In the genomic region with DNA sequence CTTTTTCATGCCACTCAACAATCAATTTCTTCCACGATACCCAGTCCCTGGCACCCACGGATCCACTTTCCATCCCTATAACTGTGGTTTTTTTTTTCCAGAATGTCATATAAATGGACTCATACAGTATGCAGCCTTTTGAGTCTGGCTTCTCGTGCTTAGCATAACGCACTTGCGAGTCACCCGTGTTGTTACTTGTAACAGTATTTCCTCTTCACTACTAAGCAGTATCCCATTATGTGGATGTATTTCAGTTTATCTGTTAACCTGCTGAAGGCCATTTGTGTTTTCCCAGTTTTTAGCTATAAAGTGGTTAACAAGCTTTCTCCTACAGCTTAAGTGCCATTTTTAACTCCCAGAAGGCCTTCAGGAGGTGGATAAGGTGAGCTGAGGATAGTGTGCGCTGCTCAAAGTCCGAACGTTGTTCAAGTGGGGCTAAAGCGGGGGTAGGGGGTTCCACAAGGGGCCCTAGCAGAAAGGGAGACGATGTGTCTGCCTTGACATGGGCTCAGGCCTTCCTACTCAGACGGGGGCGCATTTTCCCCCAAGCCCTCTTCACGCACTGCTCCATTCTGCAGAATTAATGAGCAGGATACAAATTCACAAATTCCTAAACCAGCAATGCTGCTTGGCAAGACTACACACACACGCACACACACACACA, we compare ENCODE assay signal across 8 cellular contexts. TPM values are rescaled to one million over a fixed set of nuclear protein-coding genes. Genes with fewer than 3 reads are reported as not detected.
A peak's percentile ranks its signal among the peaks of the same experiment; 100 is the strongest.
DNase-seq lines count a peak whose midpoint lies in the region; ATAC-seq and TF ChIP-seq lines count a peak whose summit lies in the region.

No MANE protein-coding gene starts in this region.

- H3K9me3 Mint-ChIP-seq in activated CD4-positive, alpha-beta T cell treated with anti-CD3 and anti-CD28 coated beads, Interleukin-2, amount 10 ng/mL, durations not matched to agents 24 days and 14 days, result no peaks in the 10 kb centered on the region
- H3K9me3 Mint-ChIP-seq in neural progenitor cell, result no peaks in the 10 kb centered on the region

- H3K36me3 ChIP-seq in HUES6 (ENCODE audit: control insufficient read depth, insufficient read depth, low read length), result peaks cover 15% of the 10 kb centered on the region
- H3K36me3 ChIP-seq in neural progenitor cell, result no peaks in the 10 kb centered on the region

- no peak for ATAC-seq in GM18858 (IDR thresholded peaks at IDR 0.05; ENCODE audit: unreplicated experiment)

- peaks cover 79% of the 10 kb centered on the region for H3K79me2 ChIP-seq in neural progenitor cell (ENCODE audit: low read depth)

- peak overlapping the region; percentile 95 for H3K4me2 ChIP-seq in neural progenitor cell

- no peaks in the 10 kb centered on the region for H3K27me3 Mint-ChIP-seq in activated CD4-positive, alpha-beta T cell treated with anti-CD3 and anti-CD28 coated beads, Interleukin-2, amount 10 ng/mL, durations not matched to agents 24 days and 14 days
- H3K27me3 Mint-ChIP-seq in neural progenitor cell (ENCODE audit: insufficient read depth, low read depth), result no peaks in the 10 kb centered on the region

- H3K4me1 Mint-ChIP-seq in activated CD4-positive, alpha-beta T cell treated with anti-CD3 and anti-CD28 coated beads, Interleukin-2, amount 10 ng/mL, durations not matched to agents 24 days and 14 days, result peaks cover 73% of the 10 kb centered on the region
- H3K4me1 Mint-ChIP-seq in neural progenitor cell, result peaks cover 44% of the 10 kb centered on the region

- peaks cover 49% of the 10 kb centered on the region for H3K36me3 Mint-ChIP-seq in activated CD4-positive, alpha-beta T cell treated with anti-CD3 and anti-CD28 coated beads, Interleukin-2, amount 10 ng/mL, durations not matched to agents 24 days and 14 days (ENCODE audit: low read depth)
- H3K36me3 Mint-ChIP-seq in neural progenitor cell, result peaks cover 13% of the 10 kb centered on the region

- H3K9ac ChIP-seq in HUES6 (ENCODE audit: low read length), result peak overlapping the region; percentile 99
- peak overlapping the region; percentile 31 for H3K9ac ChIP-seq in neural progenitor cell

- DNase-seq in activated CD4-positive, alpha-beta T cell treated with anti-CD3 and anti-CD28 coated beads for 1 hour, result peak; percentile 30
- DNase-seq in activated CD4-positive, alpha-beta T cell treated with anti-CD3 and anti-CD28 coated beads, Interleukin-2, amount 50 U/mL, for 4 hours, result no peak
- DNase-seq in activated CD4-positive, alpha-beta T cell treated with anti-CD3 and anti-CD28 coated beads, Interleukin-2, amount 10 ng/mL, durations not matched to agents 24 days and 14 days, result peak; percentile 78
- DNase-seq in fibroblast of peridontal ligament (ENCODE audit: extremely low read depth), result peak; percentile 56
- DNase-seq in neural progenitor cell (ENCODE audit: low spot score), result peak; percentile 63
- DNase-seq in iPS-NIHi7 (ENCODE audit: extremely low spot score), result no peak

- H3F3A ChIP-seq in neural progenitor cell (ENCODE audit: low read depth), result peaks cover 55% of the 10 kb centered on the region

- peaks cover 83% of the 10 kb centered on the region for H4K20me1 ChIP-seq in neural progenitor cell (ENCODE audit: low read depth)

- H3K4me3 ChIP-seq in HUES6 (ENCODE audit: low read depth, low read length) (peak overlapping the region; percentile 90), neural progenitor cell (peak overlapping the region; percentile 87)

- peak overlapping the region; percentile 92 for H3K4me3 Mint-ChIP-seq in activated CD4-positive, alpha-beta T cell treated with anti-CD3 and anti-CD28 coated beads, Interleukin-2, amount 10 ng/mL, durations not matched to agents 24 days and 14 days
- H3K4me3 Mint-ChIP-seq in neural progenitor cell, result peak overlapping the region; percentile 96

- intact Hi-C loops in activated CD4-positive, alpha-beta T cell treated with anti-CD3 and anti-CD28 coated beads, Interleukin-2, amount 10 ng/mL, durations not matched to agents 24 days and 14 days (cut with micrococcal nuclease), result loop anchor here (5.0 to 10.0 kb wide), 2 partner anchors 185 to 382 kb away; partner anchors contain the start of gene UBAP2L

- H2AFZ ChIP-seq in neural progenitor cell (replicated peaks), result peak overlapping the region; percentile 0

- peaks cover 44% of the 10 kb centered on the region for H3K4me1 ChIP-seq in HUES6 (ENCODE audit: control insufficient read depth, insufficient read depth, low read length)
- H3K4me1 ChIP-seq in neural progenitor cell, result peaks cover 43% of the 10 kb centered on the region

- H3K9me3 ChIP-seq in HUES6 (ENCODE audit: control insufficient read depth, insufficient read depth, low read depth, low read length) (no peaks in the 10 kb centered on the region), neural progenitor cell (ENCODE audit: low read depth) (no peaks in the 10 kb centered on the region)

- TF ChIP-seq CTCF in neural progenitor cell (IDR thresholded peaks at IDR 0.05), result no peak

- H3K27ac Mint-ChIP-seq in activated CD4-positive, alpha-beta T cell treated with anti-CD3 and anti-CD28 coated beads, Interleukin-2, amount 10 ng/mL, durations not matched to agents 24 days and 14 days, result peak overlapping the region; percentile 99
- peak overlapping the region; percentile 97 for H3K27ac Mint-ChIP-seq in neural progenitor cell

- H3K27me3 ChIP-seq in HUES6 (ENCODE audit: control insufficient read depth, insufficient read depth, low read length) (no peaks in the 10 kb centered on the region), neural progenitor cell (no peaks in the 10 kb centered on the region)

- peak overlapping the region; percentile 99 for H3K27ac ChIP-seq in HUES6 (ENCODE audit: low read depth, low read length)
- peak overlapping the region; percentile 91 for H3K27ac ChIP-seq in neural progenitor cell

RNA-seq across cellular contexts. Expression of gene ADAR, which starts 0.8 kb away (rescaled TPM):
- 293 and 306 TPM in 2 replicates for total RNA-seq in activated CD4-positive, alpha-beta T cell treated with anti-CD3 and anti-CD28 coated beads, Interleukin-2, amount 10 ng/mL, durations not matched to agents 24 days and 14 days
- 128 and 139 TPM in 2 replicates for total RNA-seq in neural progenitor cell (ENCODE audit: low replicate concordance)

RNA-seq across cellular contexts. Expression of gene CHRNB2, which starts 39.6 kb away (rescaled TPM):
- total RNA-seq in activated CD4-positive, alpha-beta T cell treated with anti-CD3 and anti-CD28 coated beads, Interleukin-2, amount 10 ng/mL, durations not matched to agents 24 days and 14 days, result 0.14 TPM in 1 of 2 replicates, not detected in the other
- 0.11 and 2.3 TPM in 2 replicates for total RNA-seq in neural progenitor cell (ENCODE audit: low replicate concordance)

RNA-seq across cellular contexts. Expression of gene UBE2Q1, which starts 48.8 kb away (rescaled TPM):
- 86.6 and 104 TPM in 2 replicates for total RNA-seq in activated CD4-positive, alpha-beta T cell treated with anti-CD3 and anti-CD28 coated beads, Interleukin-2, amount 10 ng/mL, durations not matched to agents 24 days and 14 days
- 36.0 and 96.2 TPM in 2 replicates for total RNA-seq in neural progenitor cell (ENCODE audit: low replicate concordance)

Comparison
In these comparisons a context has a peak if more than half of its experiments do, and no peak if none do; other contexts are left out.
1. DNase-seq: peak in activated CD4-positive, alpha-beta T cell treated with anti-CD3 and anti-CD28 coated beads for 1 hour (single experiment), activated CD4-positive, alpha-beta T cell treated with anti-CD3 and anti-CD28 coated beads, Interleukin-2, amount 10 ng/mL, durations not matched to agents 24 days and 14 days (single experiment), fibroblast of peridontal ligament (single experiment) and neural progenitor cell (single experiment); none in activated CD4-positive, alpha-beta T cell treated with anti-CD3 and anti-CD28 coated beads, Interleukin-2, amount 50 U/mL, for 4 hours (0 of 2) and iPS-NIHi7 (single experiment).